7 cellular contexts compared by ENCODE assay signal in genomic region chr9:129823934-129824601, GRCh38.
A peak's percentile ranks its signal among the peaks of the same experiment; 100 is the strongest.
DNase-seq lines count a peak whose midpoint lies in the region; ATAC-seq and TF ChIP-seq lines count a peak whose summit lies in the region.

A gene with protein sequence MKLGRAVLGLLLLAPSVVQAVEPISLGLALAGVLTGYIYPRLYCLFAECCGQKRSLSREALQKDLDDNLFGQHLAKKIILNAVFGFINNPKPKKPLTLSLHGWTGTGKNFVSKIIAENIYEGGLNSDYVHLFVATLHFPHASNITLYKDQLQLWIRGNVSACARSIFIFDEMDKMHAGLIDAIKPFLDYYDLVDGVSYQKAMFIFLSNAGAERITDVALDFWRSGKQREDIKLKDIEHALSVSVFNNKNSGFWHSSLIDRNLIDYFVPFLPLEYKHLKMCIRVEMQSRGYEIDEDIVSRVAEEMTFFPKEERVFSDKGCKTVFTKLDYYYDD (minus strand): TSS chr9:129824136. CDS start chr9:129824085, 51 bp downstream.

- ATAC-seq in GM18502 (IDR thresholded peaks at IDR 0.05; ENCODE audit: poor library complexity, unreplicated experiment), result peak; percentile 91
- ATAC-seq in HG02973 (IDR thresholded peaks at IDR 0.05; ENCODE audit: unreplicated experiment), result peak; percentile 87

- in situ Hi-C loops in astrocyte of the spinal cord (cut with HindIII; ENCODE audit: low sequenced_read_pairs), result no loop called here

- DNase-seq in NCI-H2081 (lab: John Stamatoyannopoulos, UW) (peak; percentile 91 to 94), T1000 (lab: John Stamatoyannopoulos, UW) (peak; percentile 87), astrocyte of the spinal cord (ENCODE audit: low read depth, low spot score) (peak; percentile 94), hypothalamus (lab: John Stamatoyannopoulos, UW) (peak; percentile 29 to 95 (median 87)), retinal pigment epithelial cell (ENCODE audit: low read depth) (peak; percentile 85)

- no peak for TF ChIP-seq CTCF in astrocyte of the spinal cord (IDR thresholded peaks at IDR 0.05; ENCODE audit: low read depth, low read length)
- TF ChIP-seq CTCF in retinal pigment epithelial cell (conservative IDR thresholded peaks at IDR 0.05; ENCODE audit: low read depth, low read length), result no peak

- H3K4me3 ChIP-seq in astrocyte of the spinal cord (ENCODE audit: low read depth, low read length) (peak within 1 kb of the TSS; percentile 68), retinal pigment epithelial cell (ENCODE audit: low read length) (peak within 1 kb of the TSS; percentile 68)

Comparison
In these comparisons a context has a peak if more than half of its experiments do, and no peak if none do; other contexts are left out.
1. Peak in every context shown above with its lines: DNase-seq, ATAC-seq and H3K4me3 ChIP-seq.